ENCODE assay signal across 8 cellular contexts in genomic region chr1:27137022-27137542, GRCh38. TPM values are rescaled to one million over a fixed set of nuclear protein-coding genes. Genes with fewer than 3 reads are reported as not detected.
DNase-seq lines count a peak whose midpoint lies in the region; ATAC-seq and TF ChIP-seq lines count a peak whose summit lies in the region.

No MANE protein-coding gene starts in this region.

- no peak overlapping the region for H3K4me3 ChIP-seq in mesodermal cell (ENCODE audit: extremely low read depth, insufficient read depth, low read length, poor library complexity, severe bottlenecking)
- no peak overlapping the region for H3K4me3 ChIP-seq in brain microvascular endothelial cell (ENCODE audit: low read depth, low read length)

- no peaks in the 10 kb centered on the region for H3K9me3 ChIP-seq in mesodermal cell (ENCODE audit: control insufficient read depth, low read length)

- peaks cover 33% of the 10 kb centered on the region for H3K4me1 ChIP-seq in mesodermal cell (ENCODE audit: control insufficient read depth, insufficient read depth, low read length, poor library complexity, severe bottlenecking)

- whole genome bisulfite sequencing in mesodermal cell (ENCODE audit: insufficient coverage in 2 of 2), 2 experiments: 65 to 75% methylated on average over 7 of the region's 11 CpGs

- H3K27ac Mint-ChIP-seq in T-helper 1 cell treated with Interleukin-12 subunit alpha and Interleukin-12 subunit beta and Interleukin-4 antibody, amounts not matched to agents 30 μg/mL and 1 μg/mL, for 36 hours: peak overlapping the region; percentile 99
- H3K27ac Mint-ChIP-seq in progenitor cell of endocrine pancreas: no peak overlapping the region

- H3K27me3 ChIP-seq in brain microvascular endothelial cell (replicated peaks): no peaks in the 10 kb centered on the region

- peak; percentile 72 for DNase-seq in GM20000 (ENCODE audit: low spot score)
- peak; percentile 41 for DNase-seq in activated naive CD8-positive, alpha-beta T cell treated with anti-CD3 and anti-CD28 coated beads, Interleukin-2, amount 50 U/mL, for 16 hours (ENCODE audit: low read depth, low spot score)
- peak; percentile 58 to 82 for DNase-seq in stimulated activated CD8-positive, alpha-beta memory T cell treated with anti-CD3 and anti-CD28 coated beads, Interleukin-7, amount 100 ng/mL, for 48 hours (ENCODE audit: extremely low read depth in 1 of 2, low read depth in 1 of 2)
- DNase-seq in progenitor cell of endocrine pancreas (ENCODE audit: low spot score, unreplicated experiment): no peak
- DNase-seq in brain microvascular endothelial cell: no peak

- peaks cover 11% of the 10 kb centered on the region for H3K36me3 Mint-ChIP-seq in T-helper 1 cell treated with Interleukin-12 subunit alpha and Interleukin-12 subunit beta and Interleukin-4 antibody, amounts not matched to agents 30 μg/mL and 1 μg/mL, for 36 hours (ENCODE audit: low read depth)
- H3K36me3 Mint-ChIP-seq in progenitor cell of endocrine pancreas (ENCODE audit: insufficient read depth): no peaks in the 10 kb centered on the region

- H3K4me1 Mint-ChIP-seq in T-helper 1 cell treated with Interleukin-12 subunit alpha and Interleukin-12 subunit beta and Interleukin-4 antibody, amounts not matched to agents 30 μg/mL and 1 μg/mL, for 36 hours (ENCODE audit: low read depth): peaks cover 40% of the 10 kb centered on the region
- peaks cover 19% of the 10 kb centered on the region for H3K4me1 Mint-ChIP-seq in progenitor cell of endocrine pancreas (ENCODE audit: low read depth)

- no peak for ATAC-seq in HG02642 (IDR thresholded peaks at IDR 0.05; ENCODE audit: poor library complexity, unreplicated experiment)

- no peaks in the 10 kb centered on the region for H3K9me3 Mint-ChIP-seq in T-helper 1 cell treated with Interleukin-12 subunit alpha and Interleukin-12 subunit beta and Interleukin-4 antibody, amounts not matched to agents 30 μg/mL and 1 μg/mL, for 36 hours
- H3K9me3 Mint-ChIP-seq in progenitor cell of endocrine pancreas (ENCODE audit: low read depth): no peaks in the 10 kb centered on the region

- H3K36me3 ChIP-seq in mesodermal cell (ENCODE audit: control insufficient read depth, insufficient read depth, low read length): peaks cover 23% of the 10 kb centered on the region
- H3K36me3 ChIP-seq in brain microvascular endothelial cell (replicated peaks): peaks cover 5% of the 10 kb centered on the region

- H3K27ac ChIP-seq in mesodermal cell (ENCODE audit: low read depth, low read length, severe bottlenecking) (peak overlapping the region; percentile 37), brain microvascular endothelial cell (no peak overlapping the region)

- H3K4me3 Mint-ChIP-seq in T-helper 1 cell treated with Interleukin-12 subunit alpha and Interleukin-12 subunit beta and Interleukin-4 antibody, amounts not matched to agents 30 μg/mL and 1 μg/mL, for 36 hours: peak overlapping the region; percentile 82
- H3K4me3 Mint-ChIP-seq in progenitor cell of endocrine pancreas (ENCODE audit: low read depth): no peak overlapping the region

- TF ChIP-seq CTCF in GM20000 (IDR thresholded peaks at IDR 0.05; ENCODE audit: extremely low read depth, missing control alignments): no peak
- TF ChIP-seq CTCF in progenitor cell of endocrine pancreas (IDR thresholded peaks at IDR 0.05; ENCODE audit: unreplicated experiment): no peak
- no peak for TF ChIP-seq CTCF in brain microvascular endothelial cell (IDR thresholded peaks at IDR 0.05; ENCODE audit: low read depth, low read length, missing control alignments)

- in situ Hi-C loops in brain microvascular endothelial cell (cut with HindIII; ENCODE audit: low pct_ligation_motif_present, low sequenced_read_pairs): no loop called here

- H3K27me3 Mint-ChIP-seq in T-helper 1 cell treated with Interleukin-12 subunit alpha and Interleukin-12 subunit beta and Interleukin-4 antibody, amounts not matched to agents 30 μg/mL and 1 μg/mL, for 36 hours (ENCODE audit: low read depth): no peaks in the 10 kb centered on the region
- H3K27me3 Mint-ChIP-seq in progenitor cell of endocrine pancreas: no peaks in the 10 kb centered on the region

RNA-seq across cellular contexts. Expression of gene SLC9A1, which starts 17.8 kb away (rescaled TPM):
- polyA plus RNA-seq in mesodermal cell (2013, experiment 1 of 2): 24.1 TPM
- polyA plus RNA-seq in mesodermal cell (2013, experiment 2 of 2): 20.2 TPM
- total RNA-seq in progenitor cell of endocrine pancreas: 19.6 and 23.3 TPM in 2 replicates

Comparison
In these comparisons a context has a peak if more than half of its experiments do, and no peak if none do; other contexts are left out.
1. DNase-seq: peak in GM20000 (single experiment), activated naive CD8-positive, alpha-beta T cell treated with anti-CD3 and anti-CD28 coated beads, Interleukin-2, amount 50 U/mL, for 16 hours (single experiment) and stimulated activated CD8-positive, alpha-beta memory T cell treated with anti-CD3 and anti-CD28 coated beads, Interleukin-7, amount 100 ng/mL, for 48 hours (2 of 2); none in progenitor cell of endocrine pancreas (single experiment) and brain microvascular endothelial cell (single experiment).